In genomic region chr2:240626531-240627300, GRCh38 we compare ENCODE assay signal across 10 cellular contexts. TPM values are rescaled to one million over a fixed set of nuclear protein-coding genes. Genes with fewer than 3 reads are reported as not detected.
DNase-seq lines count a peak whose midpoint lies in the region; ATAC-seq, FAIRE-seq and TF ChIP-seq lines count a peak whose summit lies in the region.
"Had no signal": no experiment of that assay in that cellular context is flagged by ENCODE, and none has a peak within 500 bp of the region (broad histone marks: within the 10 kb centered on the region; RNA-seq: fewer than 3 reads in every experiment).

No MANE protein-coding gene starts in this region.

- H3K36me3 ChIP-seq in body of pancreas (replicated peaks in 1 of 2; ENCODE audit: insufficient read depth in 1 of 2, low read depth in 2 of 2) = no peaks in the 10 kb centered on the region

- no peak overlapping the region for H3K4me3 ChIP-seq in body of pancreas

- no peaks in the 10 kb centered on the region for H3K4me1 ChIP-seq in body of pancreas

- TF ChIP-seq POLR2A in GM12892 (IDR thresholded peaks at IDR 0.05; ENCODE audit: low read depth, low read length) (peak; percentile 29; the same call in 1 of the 2 replicates), body of pancreas (IDR thresholded peaks at IDR 0.05) (no peak)

- ATAC-seq in body of pancreas = no peak
- ATAC-seq in HG03025 (IDR thresholded peaks at IDR 0.05; ENCODE audit: low FRiP score, unreplicated experiment) = no peak
- no peak for ATAC-seq in HG02798 (IDR thresholded peaks at IDR 0.05; ENCODE audit: poor library complexity, unreplicated experiment)

- no peak overlapping the region for H3K27ac ChIP-seq in body of pancreas

- DNase-seq in GM12892 (ENCODE audit: insufficient read length) (no peak), SKM-1 treated with dmso at 0.1 percent for 144 hours (lab: John Stamatoyannopoulos, UW; ENCODE audit: unreplicated experiment) (peak; percentile 93), body of pancreas (peak in 3 of 4 donors; percentile 10 to 44 (median 19)), posterior cingulate gyrus (peak in 7 of 10 donors; percentile 1 to 83 (median 24)), NCI-H2227 treated with DMSO at 0.1 percent for 48 hours (lab: John Stamatoyannopoulos, UW) (no peak), NCI-H1105 treated with DMSO at 0.1 percent for 48 hours (lab: John Stamatoyannopoulos, UW) (no peak)

- H3K27me3 ChIP-seq in body of pancreas = no peaks in the 10 kb centered on the region

- TF ChIP-seq CTCF in body of pancreas (IDR thresholded peaks at IDR 0.05) = no peak

- H3K9me3 ChIP-seq in body of pancreas = no peaks in the 10 kb centered on the region

- intact Hi-C loops in body of pancreas (cut with DNase I) = no loop called here
- intact Hi-C loops in posterior cingulate gyrus (cut with DNase I) = no loop called here

- 31 to 65% methylated on average over 5 to 21 of the region's 21 CpGs for WGBS in body of pancreas, 2 donors

- no peak for FAIRE-seq in GM12892 (lab: Jason Lieb, UNC)
- FAIRE-seq: islet of Langerhans had no signal

RNA-seq across cellular contexts. Expression of gene GPR35, which starts 1.4 kb away (rescaled TPM):
- polyA plus RNA-seq in GM12892 (2012; ENCODE audit: missing spikeins) = 1.1 TPM
- 1 to 10 TPM in 1 of 2 donors, under 1 TPM in 1; 0.33 to 3.4 TPM for total RNA-seq in body of pancreas

RNA-seq across cellular contexts. Expression of gene CAPN10, which starts 40.2 kb away (rescaled TPM):
- polyA plus RNA-seq in GM12892 (2012; ENCODE audit: missing spikeins) = 12.0 TPM
- total RNA-seq in body of pancreas = 10 to 100 TPM; 16.3 to 34.3 TPM

RNA-seq across cellular contexts. Expression of gene AQP12B, which starts 56.0 kb away (rescaled TPM):
- polyA plus RNA-seq in GM12892 (2012; ENCODE audit: missing spikeins) = not detected
- total RNA-seq in body of pancreas = 100 to 1,000 TPM; 328 to 392 TPM
- total RNA-seq: MCF 10A had no signal

RNA-seq across cellular contexts. Expression of gene RNPEPL1, which starts 58.4 kb away (rescaled TPM):
- polyA plus RNA-seq in GM12892 (2012; ENCODE audit: missing spikeins) = 10.2 TPM
- 100 to 1,000 TPM in 1 of 2 donors, 10 to 100 TPM in 1; 63.3 to 162 TPM for total RNA-seq in body of pancreas

Comparison
In these comparisons a context has a peak if more than half of its experiments do, and no peak if none do; other contexts are left out.
1. DNase-seq: peak in SKM-1 treated with dmso at 0.1 percent for 144 hours (single experiment), body of pancreas (3 of 4) and posterior cingulate gyrus (7 of 10); none in GM12892 (single experiment), NCI-H2227 treated with DMSO at 0.1 percent for 48 hours (single experiment) and NCI-H1105 treated with DMSO at 0.1 percent for 48 hours (single experiment).